In genomic region chr12:120584343-120585149, GRCh38 we compare ENCODE assay signal across 1 cellular context.
TF ChIP-seq lines count a peak whose summit lies in the region.

No MANE protein-coding gene starts in this region.

TF ChIP-seq in HEK293, 187 proteins besides CTCF, POLR2A, EP300 and RAD21 (continued from another document):
- TF ChIP-seq ZNF623 (tag by site-specific recombination; IDR thresholded peaks at IDR 0.05) (no peak), ZBTB1 (tag by site-specific recombination; IDR thresholded peaks at IDR 0.05) (no peak), PATZ1 (tag by site-specific recombination; IDR thresholded peaks at IDR 0.05) (peak; percentile 42; the same call in 1 of the 2 replicates), ZNF561 (tag by site-specific recombination; IDR thresholded peaks at IDR 0.05; ENCODE audit: borderline replicate concordance) (peak; percentile 94; the same call in 1 of the 2 replicates), ZNF398 (tag by site-specific recombination; IDR thresholded peaks at IDR 0.05) (0 out of 2 replicates have a peak, but pooled peaks have one; percentile 37), ZNF555 (tag by site-specific recombination; conservative IDR thresholded peaks at IDR 0.05) (no peak)
